8 cellular contexts compared by ENCODE assay signal in the genomic region with DNA sequence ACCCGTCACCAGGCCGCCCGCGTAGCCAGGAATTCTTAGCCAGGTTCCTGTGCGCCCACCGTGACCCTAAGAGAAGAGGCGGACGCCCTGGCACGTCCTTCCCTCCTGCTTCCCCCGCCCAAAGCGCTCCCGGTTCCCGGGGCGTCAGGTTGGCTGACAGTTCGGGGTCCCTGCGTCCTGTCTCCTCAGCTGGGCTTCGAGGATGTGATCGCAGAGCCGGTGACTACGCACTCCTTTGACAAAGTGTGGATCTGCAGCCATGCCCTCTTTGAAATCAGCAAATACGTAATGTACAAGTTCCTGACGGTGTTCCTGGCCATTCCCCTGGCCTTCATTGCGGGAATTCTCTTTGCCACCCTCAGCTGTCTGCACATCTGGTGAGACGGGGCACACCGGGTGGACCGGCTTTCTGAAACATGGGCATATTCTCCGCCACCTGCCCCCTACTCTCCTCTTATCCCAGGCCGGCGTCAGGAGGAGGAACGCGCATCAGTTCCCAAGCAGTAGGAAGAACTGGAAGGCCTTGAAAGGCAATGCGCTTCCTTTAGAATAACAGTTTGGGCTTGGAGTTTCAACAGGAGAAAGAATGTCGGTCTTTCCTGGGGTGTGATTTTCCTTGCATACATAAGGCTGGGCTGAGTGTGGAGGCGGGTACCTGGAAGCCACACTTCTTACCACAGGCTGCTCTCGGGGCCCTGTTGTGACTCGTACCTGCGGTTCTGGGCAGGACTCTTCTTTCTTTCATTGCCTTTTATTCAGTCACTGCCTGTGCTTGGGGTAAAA. TPM values are rescaled to one million over a fixed set of nuclear protein-coding genes. Genes with fewer than 3 reads are reported as not detected.
DNase-seq lines count a peak whose midpoint lies in the region; ATAC-seq and TF ChIP-seq lines count a peak whose summit lies in the region.

No MANE protein-coding gene starts in this region.

- no peak for TF ChIP-seq CTCF in activated CD8-positive, alpha-beta T cell treated with anti-CD3 and anti-CD28 coated beads for 36 hours (IDR thresholded peaks at IDR 0.05)
- TF ChIP-seq CTCF in upper lobe of right lung (IDR thresholded peaks at IDR 0.05): no peak

- ATAC-seq in GM18909 (IDR thresholded peaks at IDR 0.05; ENCODE audit: poor library complexity, unreplicated experiment): peak; percentile 71
- ATAC-seq in HG03135 (IDR thresholded peaks at IDR 0.05; ENCODE audit: unreplicated experiment): peak; percentile 51
- ATAC-seq in activated CD8-positive, alpha-beta T cell treated with anti-CD3 and anti-CD28 coated beads for 36 hours: peak; percentile 87
- ATAC-seq in upper lobe of right lung: peak; percentile 59
- no peak for ATAC-seq in GM21515 (IDR thresholded peaks at IDR 0.05; ENCODE audit: unreplicated experiment)

- H3K4me3 ChIP-seq in muscle layer of duodenum (ENCODE audit: low read depth in 1 of 2, low read length in 2 of 2) (peak overlapping the region; percentile 59 to 86), upper lobe of right lung (peak overlapping the region; percentile 77)

- H3K27ac ChIP-seq in muscle layer of duodenum (ENCODE audit: low read length) (peak overlapping the region; percentile 72), upper lobe of right lung (peak overlapping the region; percentile 94)

- peaks cover 4 to 20% of the 10 kb centered on the region in 2 donors for H3K4me1 ChIP-seq in muscle layer of duodenum (ENCODE audit: control insufficient read depth in 1 of 2, insufficient read depth in 2 of 2, low read length in 2 of 2)
- H3K4me1 ChIP-seq in upper lobe of right lung: no peaks in the 10 kb centered on the region

- H3K9me3 Mint-ChIP-seq in activated CD8-positive, alpha-beta T cell treated with anti-CD3 and anti-CD28 coated beads for 36 hours: no peaks in the 10 kb centered on the region

- no peak overlapping the region for H3K27ac Mint-ChIP-seq in activated CD8-positive, alpha-beta T cell treated with anti-CD3 and anti-CD28 coated beads for 36 hours

- intact Hi-C loops in activated CD8-positive, alpha-beta T cell treated with anti-CD3 and anti-CD28 coated beads for 36 hours (cut with micrococcal nuclease): no loop called here
- intact Hi-C loops in upper lobe of right lung (cut with DNase I): no loop called here

- no peaks in the 10 kb centered on the region for H3K36me3 ChIP-seq in muscle layer of duodenum (ENCODE audit: control insufficient read depth in 1 of 2, insufficient read depth in 2 of 2, low read length in 2 of 2)
- no peaks in the 10 kb centered on the region for H3K36me3 ChIP-seq in upper lobe of right lung

- H3K27me3 Mint-ChIP-seq in activated CD8-positive, alpha-beta T cell treated with anti-CD3 and anti-CD28 coated beads for 36 hours: peaks cover 42% of the 10 kb centered on the region

- POLR2A ChIA-PET in activated CD8-positive, alpha-beta T cell treated with anti-CD3 and anti-CD28 coated beads for 36 hours (lab: Charles Lee): no interaction called here

- TF ChIP-seq POLR2A in erythroblast (IDR thresholded peaks at IDR 0.05; ENCODE audit: low read length): no peak

- H3K9me3 ChIP-seq in muscle layer of duodenum (ENCODE audit: control insufficient read depth in 1 of 2, low read length in 2 of 2) (no peaks in the 10 kb centered on the region), upper lobe of right lung (no peaks in the 10 kb centered on the region)

- H3K27me3 ChIP-seq in muscle layer of duodenum (ENCODE audit: low read depth, low read length) (no peaks in the 10 kb centered on the region), upper lobe of right lung (no peaks in the 10 kb centered on the region)

- DNase-seq in activated CD8-positive, alpha-beta T cell treated with anti-CD3 and anti-CD28 coated beads for 36 hours: peak; percentile 79
- DNase-seq in erythroblast (lab: John Stamatoyannopoulos, UW) (peak; percentile 30 to 44), upper lobe of right lung (peak; percentile 66), NCI-H2227 treated with DMSO at 0.1 percent for 48 hours (lab: John Stamatoyannopoulos, UW) (no peak)

- peaks cover 10% of the 10 kb centered on the region for H3K4me1 Mint-ChIP-seq in activated CD8-positive, alpha-beta T cell treated with anti-CD3 and anti-CD28 coated beads for 36 hours (ENCODE audit: low read depth)

- H3K36me3 Mint-ChIP-seq in activated CD8-positive, alpha-beta T cell treated with anti-CD3 and anti-CD28 coated beads for 36 hours (ENCODE audit: low read depth): no peaks in the 10 kb centered on the region

- CTCF ChIA-PET in activated CD8-positive, alpha-beta T cell treated with anti-CD3 and anti-CD28 coated beads for 36 hours (lab: Charles Lee): no interaction called here

- H3K4me3 Mint-ChIP-seq in activated CD8-positive, alpha-beta T cell treated with anti-CD3 and anti-CD28 coated beads for 36 hours: peak overlapping the region; percentile 48

RNA-seq across cellular contexts. Expression of a gene that starts 0.7 kb away (rescaled TPM):
- not detected for total RNA-seq in activated CD8-positive, alpha-beta T cell treated with anti-CD3 and anti-CD28 coated beads for 36 hours
- 192 TPM for total RNA-seq in upper lobe of right lung

RNA-seq across cellular contexts. Expression of a gene that starts 24.6 kb away (rescaled TPM):
- under 1 TPM; 0.18 to 0.74 TPM for total RNA-seq in activated CD8-positive, alpha-beta T cell treated with anti-CD3 and anti-CD28 coated beads for 36 hours
- total RNA-seq in upper lobe of right lung: 695 TPM

Comparison
In these comparisons a context has a peak if more than half of its experiments do, and no peak if none do; other contexts are left out.
1. RNA of a gene that starts 0.7 kb away (total RNA-seq): 192 TPM in upper lobe of right lung (single experiment); not detected in activated CD8-positive, alpha-beta T cell treated with anti-CD3 and anti-CD28 coated beads for 36 hours; every median in the first group is over 100 times any median in the second.
2. RNA of a gene that starts 24.6 kb away (total RNA-seq): 695 TPM in upper lobe of right lung (single experiment); 0.18 to 0.74 TPM in activated CD8-positive, alpha-beta T cell treated with anti-CD3 and anti-CD28 coated beads for 36 hours; every median in the first group is over 100 times any median in the second.